In genomic region chr9:91760906-91761305, GRCh38 we compare ENCODE assay signal across 16 cellular contexts.
DNase-seq lines count a peak whose midpoint lies in the region; ATAC-seq and TF ChIP-seq lines count a peak whose summit lies in the region.
"Had no signal": no experiment of that assay in that cellular context is flagged by ENCODE, and none has a peak within 500 bp of the region (broad histone marks: within the 10 kb centered on the region; RNA-seq: fewer than 3 reads in every experiment).

No MANE protein-coding gene starts in this region.

- H3K36me3 ChIP-seq in colonic mucosa (no peaks in the 10 kb centered on the region), transverse colon (no peaks in the 10 kb centered on the region)

- no peak overlapping the region for H3K9ac ChIP-seq in colonic mucosa (ENCODE audit: low read depth in 2 of 2, low read length in 2 of 2)

- no peak for TF ChIP-seq POLR2A in transverse colon (IDR thresholded peaks at IDR 0.05)

- H3K9me3 ChIP-seq in colonic mucosa (no peaks in the 10 kb centered on the region), transverse colon (peaks cover 0 to 5% of the 10 kb centered on the region in 2 donors)
- H3K9me3 ChIP-seq: Caco-2 had no signal

- no peaks in the 10 kb centered on the region for H3K27me3 ChIP-seq in colonic mucosa
- H3K27me3 ChIP-seq in transverse colon, result no peaks in the 10 kb centered on the region

- TF ChIP-seq EP300 in transverse colon (IDR thresholded peaks at IDR 0.05; ENCODE audit: low read depth), result no peak

- in situ Hi-C loops in transverse colon (cut with MboI; ENCODE audit: low pct_ligation_motif_present in 1 of 4, low pct_unique_long_range_greater_than_20kb in 1 of 4, low sequenced_read_pairs in 3 of 4), result loop anchor here in 1 of 4 donors (25.0 kb wide), 1 partner anchor 176 kb away; no protein-coding TSS in a partner anchor
- in situ Hi-C loops in KBM-7 (cut with MboI; ENCODE audit: low pct_unique_long_range_greater_than_20kb, low sequenced_read_pairs), result no loop called here

- 17 to 60% methylated on average over 1 of the region's 1 CpG for WGBS in transverse colon (ENCODE audit: low coverage in 1 of 2), 2 donors

- intact Hi-C loops in colonic mucosa (cut with DNase I) (no loop called here), transverse colon (cut with DNase I; ENCODE audit: low total_unique reads) (no loop called here)

- H3K4me3 ChIP-seq in colonic mucosa (no peak overlapping the region), transverse colon (no peak overlapping the region)
- H3K4me3 ChIP-seq: A549 had no signal

- DNase-seq in HT-29 (ENCODE audit: low spot score) (peak; percentile 72), colonic mucosa (peak; percentile 70), mucosa of gallbladder (ENCODE audit: low spot score) (peak; percentile 33), transverse colon (peak; percentile 46), KBM-7 (no peak)
- DNase-seq: AML-193; Caco-2; CD4-positive, alpha-beta T cell; H9; IMR-90 had no signal

- peak overlapping the region; percentile 20 for H3K27ac ChIP-seq in colonic mucosa
- peak overlapping the region; percentile 17 to 66 (median 56) for H3K27ac ChIP-seq in transverse colon
- H3K27ac ChIP-seq: 22Rv1, A549, C4-2B, HL-60 had no signal

- TF ChIP-seq CTCF in colonic mucosa (IDR thresholded peaks at IDR 0.05) (no peak), transverse colon (IDR thresholded peaks at IDR 0.05) (no peak)

- H3K4me1 ChIP-seq in colonic mucosa (no peaks in the 10 kb centered on the region), transverse colon (peaks cover 0 to 17% (median 9%) of the 10 kb centered on the region in 4 donors)
- H3K4me1 ChIP-seq: Caco-2 had no signal

- no peak for ATAC-seq in HG02973 (IDR thresholded peaks at IDR 0.05; ENCODE audit: unreplicated experiment)
- no peak for ATAC-seq in HG03469 (IDR thresholded peaks at IDR 0.05; ENCODE audit: unreplicated experiment)
- ATAC-seq: A549 had no signal
